Comparison of ENCODE assay signal across 26 cellular contexts in genomic region chrX:51825432-51825831, GRCh38.
DNase-seq lines count a peak whose midpoint lies in the region; ATAC-seq and TF ChIP-seq lines count a peak whose summit lies in the region.
"Had no signal": no experiment of that assay in that cellular context is flagged by ENCODE, and none has a peak within 500 bp of the region (broad histone marks: within the 10 kb centered on the region; RNA-seq: fewer than 3 reads in every experiment).

No MANE protein-coding gene starts in this region.

- no peak overlapping the region for H2AFZ ChIP-seq in Loucy (ENCODE audit: low read length)

- peaks cover 30% of the 10 kb centered on the region for H3K36me3 Mint-ChIP-seq in nephron progenitor cell (ENCODE audit: low read depth)
- H3K36me3 Mint-ChIP-seq: stimulated activated effector memory CD8-positive, alpha-beta T cell treated with anti-CD3 and anti-CD28 coated beads, Interleukin-12 subunit alpha, Interleukin-12 subunit beta, amount 100 ng/mL, for 72 hours had no signal

- peaks cover 78% of the 10 kb centered on the region for H3K79me2 ChIP-seq in Loucy (ENCODE audit: insufficient read depth, low read length)

- H3K9me3 ChIP-seq in Loucy (ENCODE audit: insufficient read depth, low read depth, low read length): no peaks in the 10 kb centered on the region
- H3K9me3 ChIP-seq: HAP-1, MG63, ovary, SK-N-SH, spleen had no signal

- peak overlapping the region; percentile 23 for H3K27ac Mint-ChIP-seq in nephron progenitor cell
- H3K27ac Mint-ChIP-seq: activated CD8-positive, alpha-beta T cell treated with anti-CD3 and anti-CD28 coated beads for 36 hours; CD4-positive, alpha-beta T cell; nephron; stimulated activated effector memory CD8-positive, alpha-beta T cell treated with anti-CD3 and anti-CD28 coated beads, Interleukin-12 subunit alpha, Interleukin-12 subunit beta, amount 100 ng/mL, for 72 hours; T-helper 17 cell; type B pancreatic cell had no signal

- peaks cover 43% of the 10 kb centered on the region for H3K9me3 Mint-ChIP-seq in nephron progenitor cell
- H3K9me3 Mint-ChIP-seq: activated CD8-positive, alpha-beta T cell treated with anti-CD3 and anti-CD28 coated beads for 36 hours; activated naive CD8-positive, alpha-beta T cell treated with anti-CD3 and anti-CD28 coated beads for 36 hours; CD4-positive, alpha-beta T cell; stimulated activated effector memory CD8-positive, alpha-beta T cell treated with anti-CD3 and anti-CD28 coated beads, Interleukin-12 subunit alpha, Interleukin-12 subunit beta, amount 100 ng/mL, for 72 hours; type B pancreatic cell had no signal

- peak overlapping the region; percentile 68 for H3K4me3 ChIP-seq in Loucy (ENCODE audit: low read length, poor library complexity, severe bottlenecking)
- H3K4me3 ChIP-seq: HAP-1, MG63, ovary, spleen had no signal

- no peaks in the 10 kb centered on the region for H4K20me1 ChIP-seq in Loucy (ENCODE audit: insufficient read depth, low read length, poor library complexity, severe bottlenecking)

- peak overlapping the region; percentile 98 for H3K4me2 ChIP-seq in Loucy (ENCODE audit: low read depth, low read length, poor library complexity, severe bottlenecking)
- H3K4me2 ChIP-seq: SK-N-SH had no signal

- no peaks in the 10 kb centered on the region for H3K27me3 Mint-ChIP-seq in nephron progenitor cell (ENCODE audit: low read depth, poor library complexity)
- H3K27me3 Mint-ChIP-seq: activated CD8-positive, alpha-beta T cell treated with anti-CD3 and anti-CD28 coated beads for 36 hours; activated naive CD8-positive, alpha-beta T cell treated with anti-CD3 and anti-CD28 coated beads for 36 hours; CD4-positive, alpha-beta T cell; T-helper 17 cell; type B pancreatic cell had no signal

- H3K9ac ChIP-seq in Loucy (ENCODE audit: low read depth, low read length, poor library complexity, severe bottlenecking): peak overlapping the region; percentile 83
- H3K9ac ChIP-seq: SK-N-SH had no signal

- TF ChIP-seq CTCF in Loucy (conservative IDR thresholded peaks at IDR 0.05; ENCODE audit: low read length): no peak
- no peak for TF ChIP-seq CTCF in nephron progenitor cell (IDR thresholded peaks at IDR 0.05)

- DNase-seq in EH (ENCODE audit: low read depth): peak; percentile 3
- DNase-seq in fibroblast of peridontal ligament (ENCODE audit: extremely low read depth): peak; percentile 11
- no peak for DNase-seq in nephron progenitor cell
- DNase-seq in stimulated activated CD4-positive, alpha-beta T cell treated with anti-CD3 and anti-CD28 coated beads, Interleukin-1b, Interleukin-23, amount 100 ng/mL, for 48 hours: no peak
- no peak for DNase-seq in AML-193 (lab: John Stamatoyannopoulos, UW)
- DNase-seq: activated CD8-positive, alpha-beta T cell treated with anti-CD3 and anti-CD28 coated beads for 36 hours; activated naive CD8-positive, alpha-beta T cell treated with anti-CD3 and anti-CD28 coated beads for 36 hours; CD4-positive, alpha-beta T cell; central memory CD4-positive, alpha-beta T cell; DMS 273 treated with DMSO at 0.1 percent for 48 hours; kidney; MG63; NCI-H2081 treated with DMSO at 0.1 percent for 48 hours; NCI-H446; NCI-H82; ovary; SK-N-SH; spleen; stimulated activated CD4-positive, alpha-beta T cell treated with anti-CD3 and anti-CD28 coated beads, Interleukin-2, amount 100 ng/mL, for 48 hours; T-helper 17 cell had no signal

- peaks cover 9% of the 10 kb centered on the region; the same call in 1 of the 2 replicates for H3F3A ChIP-seq in Loucy (ENCODE audit: low read depth)

- H3K4me3 Mint-ChIP-seq in nephron progenitor cell: no peak overlapping the region
- H3K4me3 Mint-ChIP-seq: activated CD8-positive, alpha-beta T cell treated with anti-CD3 and anti-CD28 coated beads for 36 hours; activated naive CD8-positive, alpha-beta T cell treated with anti-CD3 and anti-CD28 coated beads for 36 hours; CD4-positive, alpha-beta T cell; nephron; stimulated activated effector memory CD8-positive, alpha-beta T cell treated with anti-CD3 and anti-CD28 coated beads, Interleukin-12 subunit alpha, Interleukin-12 subunit beta, amount 100 ng/mL, for 72 hours; T-helper 17 cell; type B pancreatic cell had no signal

- no peaks in the 10 kb centered on the region for H3K9me2 ChIP-seq in Loucy (replicated peaks; ENCODE audit: low read depth, low read length)
- H3K9me2 ChIP-seq: SK-N-SH had no signal

- ATAC-seq in HG03521 (IDR thresholded peaks at IDR 0.05; ENCODE audit: unreplicated experiment): no peak
- ATAC-seq: activated CD8-positive, alpha-beta T cell treated with anti-CD3 and anti-CD28 coated beads for 36 hours; stimulated activated effector memory CD8-positive, alpha-beta T cell treated with anti-CD3 and anti-CD28 coated beads, Interleukin-12 subunit alpha, Interleukin-12 subunit beta, amount 100 ng/mL, for 72 hours; T-helper 17 cell had no signal

- H3K4me1 ChIP-seq in Loucy (ENCODE audit: insufficient read depth, low read length, poor library complexity, severe bottlenecking): peaks cover 70% of the 10 kb centered on the region
- H3K4me1 ChIP-seq: spleen had no signal

- H3K4me1 Mint-ChIP-seq in nephron progenitor cell: peaks cover 7% of the 10 kb centered on the region
- H3K4me1 Mint-ChIP-seq: nephron had no signal

- no peaks in the 10 kb centered on the region for H3K27me3 ChIP-seq in Loucy (ENCODE audit: insufficient read depth, low read length, poor library complexity, severe bottlenecking)
- H3K27me3 ChIP-seq: MG63, ovary had no signal

- H3K36me3 ChIP-seq in Loucy (ENCODE audit: insufficient read depth, low read length): no peaks in the 10 kb centered on the region
- H3K36me3 ChIP-seq: HAP-1, MG63, ovary, spleen had no signal

Comparison
In these comparisons a context has a peak if more than half of its experiments do, and no peak if none do; other contexts are left out.
1. DNase-seq: peak in EH (single experiment) and fibroblast of peridontal ligament (single experiment); none in nephron progenitor cell (single experiment), stimulated activated CD4-positive, alpha-beta T cell treated with anti-CD3 and anti-CD28 coated beads, Interleukin-1b, Interleukin-23, amount 100 ng/mL, for 48 hours (single experiment) and AML-193 (0 of 2).